In genomic region chr10:15589109-15589508, GRCh38 we compare ENCODE assay signal across 2 cellular contexts.
TF ChIP-seq lines count a peak whose summit lies in the region.

No MANE protein-coding gene starts in this region.

TF ChIP-seq in IMR-90, 13 proteins besides CTCF, POLR2A, EP300 and RAD21:
- TF ChIP-seq CEBPB (IDR thresholded peaks at IDR 0.05; ENCODE audit: low read depth, low read length) = peak; percentile 28; the same call in 1 of the 2 replicates
- TF ChIP-seq MAFK (IDR thresholded peaks at IDR 0.05; ENCODE audit: low read depth, low read length) = no peak

TF ChIP-seq in endothelial cell of umbilical vein, 7 proteins besides CTCF, POLR2A, EP300 and RAD21:
- no peak for TF ChIP-seq FOS (IDR thresholded peaks at IDR 0.05; ENCODE audit: borderline replicate concordance, insufficient read depth, low read length)
- TF ChIP-seq, protein P1, sequence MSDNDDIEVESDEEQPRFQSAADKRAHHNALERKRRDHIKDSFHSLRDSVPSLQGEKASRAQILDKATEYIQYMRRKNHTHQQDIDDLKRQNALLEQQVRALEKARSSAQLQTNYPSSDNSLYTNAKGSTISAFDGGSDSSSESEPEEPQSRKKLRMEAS (IDR thresholded peaks at IDR 0.05; ENCODE audit: insufficient read depth, insufficient read length) = no peak
- no peak for TF ChIP-seq POLR2AphosphoS5 (IDR thresholded peaks at IDR 0.05; ENCODE audit: insufficient read depth, low read depth, low read length)
- TF ChIP-seq GATA2 (IDR thresholded peaks at IDR 0.05; ENCODE audit: insufficient read depth, insufficient read length, low read depth, low read length) = no peak
- TF ChIP-seq MYC (IDR thresholded peaks at IDR 0.05; ENCODE audit: low read depth, low read length) = no peak
- no peak for TF ChIP-seq JUN (IDR thresholded peaks at IDR 0.05; ENCODE audit: borderline replicate concordance, insufficient read depth, insufficient read length, low read depth)
- no peak for TF ChIP-seq EZH2 (IDR thresholded peaks at IDR 0.05; ENCODE audit: borderline replicate concordance, low read depth, low read length, severe bottlenecking)
